In the genomic region with DNA sequence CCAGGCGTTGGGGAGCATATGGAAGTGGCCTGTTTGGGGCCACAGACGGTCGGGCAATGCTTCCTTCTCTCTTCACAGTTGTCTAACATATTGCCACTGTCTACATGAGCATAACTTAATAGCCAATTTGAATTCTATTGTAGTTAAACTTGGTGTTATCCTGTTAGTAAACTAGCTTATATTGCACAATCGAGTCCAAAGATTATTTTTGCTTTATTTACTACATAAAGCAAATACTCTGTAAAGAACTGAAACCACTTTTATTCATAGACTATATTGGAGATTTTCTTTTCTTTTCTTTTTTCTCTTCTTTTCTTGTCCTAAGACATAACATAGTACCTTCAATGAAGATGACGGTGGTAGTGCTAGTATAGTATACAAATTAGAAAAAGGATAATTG, we compare ENCODE assay signal across 19 cellular contexts.
DNase-seq lines count a peak whose midpoint lies in the region; ATAC-seq, FAIRE-seq and TF ChIP-seq lines count a peak whose summit lies in the region.
"Had no signal": no experiment of that assay in that cellular context is flagged by ENCODE, and none has a peak within 500 bp of the region (broad histone marks: within the 10 kb centered on the region; RNA-seq: fewer than 3 reads in every experiment).

No MANE protein-coding gene starts in this region.

- WGBS in K562 (ENCODE audit: insufficient coverage, low coverage, missing lambda C conversion rate), result 0% methylated on average over 5 of the region's 5 CpGs
- 58% methylated on average over 5 of the region's 5 CpGs for WGBS in liver

- POLR2A ChIA-PET in K562 (lab: Yijun Ruan, JAX), result no interaction called here

- TF ChIP-seq CTCF in K562 (IDR thresholded peaks at IDR 0.05 in 2 of 3, conservative IDR thresholded peaks at IDR 0.05 in 1 of 3; ENCODE audit: insufficient read depth in 2 of 3, low read depth in 1 of 3, low read length in 3 of 3) (no peak), liver (IDR thresholded peaks at IDR 0.05; ENCODE audit: low read depth, low read length, missing input control) (no peak)

- ATAC-seq in K562, result no peak
- ATAC-seq: CD8-positive, alpha-beta T cell; GM12878 had no signal

- H3K79me2 ChIP-seq in K562 (ENCODE audit: control insufficient read depth, insufficient read depth, low read length), result no peaks in the 10 kb centered on the region

- H3K9me3 ChIP-seq in K562 (replicated peaks; ENCODE audit: control insufficient read depth, insufficient read depth, low read depth, low read length), result no peaks in the 10 kb centered on the region
- H3K9me3 ChIP-seq in liver (ENCODE audit: control insufficient read depth in 4 of 4, low read length in 3 of 4), result peaks cover 0 to 6% (median 2%) of the 10 kb centered on the region in 4 donors

- in situ Hi-C loops in K562 (cut with MboI), result no loop called here

- DNase-seq in NCI-H2171 treated with DMSO at 0.1 percent for 48 hours (lab: John Stamatoyannopoulos, UW) (peak; percentile 32), NCI-H2171 (lab: John Stamatoyannopoulos, UW) (no peak), Ammon's horn (ENCODE audit: low spot score) (peak; percentile 24), K562 (ENCODE audit: extremely low read depth in 1 of 4, low spot score in 3 of 4) (no peak), H7 (no peak), COLO829 (ENCODE audit: low spot score) (no peak), COLO668 (lab: John Stamatoyannopoulos, UW; ENCODE audit: unreplicated experiment) (no peak)
- DNase-seq: 8988T; CD8-positive, alpha-beta T cell; DMS53; DND-41; EL; GOT3; H9; KG1 had no signal

- H3K9me1 ChIP-seq in K562 (ENCODE audit: control insufficient read depth, insufficient read depth, low read length), result no peaks in the 10 kb centered on the region

- H4K20me1 ChIP-seq in K562 (replicated peaks; ENCODE audit: control insufficient read depth, insufficient read depth, low read length), result no peaks in the 10 kb centered on the region
- H4K20me1 ChIP-seq: BLaER1 treated with 17β-estradiol and CSF1 and Interleukin-3, amounts not matched to agents 10 nM and 100 nM had no signal

- H3K36me3 ChIP-seq in K562 (ENCODE audit: control insufficient read depth, insufficient read depth, low read length), result no peaks in the 10 kb centered on the region
- no peaks in the 10 kb centered on the region for H3K36me3 ChIP-seq in liver (ENCODE audit: control insufficient read depth in 4 of 4, insufficient read depth in 3 of 4, low read depth in 1 of 4, low read length in 3 of 4)
- H3K36me3 ChIP-seq in H7 (replicated peaks; ENCODE audit: control insufficient read depth, insufficient read depth, low read length), result no peaks in the 10 kb centered on the region
- H3K36me3 ChIP-seq: BLaER1 treated with 17β-estradiol and CSF1 and Interleukin-3, amounts not matched to agents 10 nM and 100 nM had no signal

- no peak overlapping the region for H3K4me3 ChIP-seq in K562
- no peak overlapping the region for H3K4me3 ChIP-seq in liver (ENCODE audit: low read depth in 1 of 3, low read length in 3 of 3)
- no peak overlapping the region for H3K4me3 ChIP-seq in H7 (ENCODE audit: insufficient read depth, low read depth, low read length)
- H3K4me3 ChIP-seq: BLaER1 treated with 17β-estradiol and CSF1 and Interleukin-3, amounts not matched to agents 10 nM and 100 nM; GM12878 had no signal

- CTCF ChIA-PET in K562 (lab: Yijun Ruan, JAX; ENCODE audit: low intra/inter-chr PET ratio), result no interaction called here

- no peak for TF ChIP-seq EP300 in K562 (IDR thresholded peaks at IDR 0.05; ENCODE audit: low read length)

- H3K4me2 ChIP-seq in K562 (ENCODE audit: insufficient read depth, low read length), result no peak overlapping the region
- H3K4me2 ChIP-seq: BLaER1 treated with 17β-estradiol and CSF1 and Interleukin-3, amounts not matched to agents 10 nM and 100 nM had no signal

- H2AFZ ChIP-seq in K562 (ENCODE audit: low read depth, low read length), result no peak overlapping the region

- TF ChIP-seq POLR2A in K562 (conservative IDR thresholded peaks at IDR 0.05), result no peak

- BruUV-seq in K562 (replicated peaks; lab: Mats Ljungman, UMichigan), result no TSS peak

- H3K9ac ChIP-seq in K562 (ENCODE audit: insufficient read depth in 1 of 2, low read depth in 2 of 2, low read length in 2 of 2) (no peak overlapping the region), liver (ENCODE audit: low read depth in 1 of 2, low read length in 2 of 2) (no peak overlapping the region)
- H3K9ac ChIP-seq: BLaER1 treated with 17β-estradiol and CSF1 and Interleukin-3, amounts not matched to agents 10 nM and 100 nM had no signal

- no peak for FAIRE-seq in K562 (lab: Jason Lieb, UNC)
- FAIRE-seq: GM12878 had no signal

- intact Hi-C loops in K562 (cut with micrococcal nuclease), result no loop called here

- H3K4me1 ChIP-seq in K562 (replicated peaks in 1 of 2; ENCODE audit: control insufficient read depth in 2 of 2, insufficient read depth in 2 of 2, low read length in 2 of 2), result no peaks in the 10 kb centered on the region
- H3K4me1 ChIP-seq in liver (ENCODE audit: control insufficient read depth in 4 of 4, insufficient read depth in 4 of 4, low read length in 3 of 4), result peaks cover 0 to 16% (median 10%) of the 10 kb centered on the region in 4 donors
- H3K4me1 ChIP-seq: BLaER1 treated with 17β-estradiol and CSF1 and Interleukin-3, amounts not matched to agents 10 nM and 100 nM had no signal

- no peak overlapping the region for H3K27ac ChIP-seq in K562 (ENCODE audit: extremely low read depth, low read depth, low read length)
- peak overlapping the region in 1 of 2 donors; percentile 12 for H3K27ac ChIP-seq in liver (ENCODE audit: low read depth in 1 of 2, low read length in 2 of 2)
- H3K27ac ChIP-seq: BLaER1 treated with 17β-estradiol and CSF1 and Interleukin-3, amounts not matched to agents 10 nM and 100 nM; HL-60 had no signal

- H3K27me3 ChIP-seq in K562 (ENCODE audit: control insufficient read depth in 2 of 2, insufficient read depth in 2 of 2, low read length in 2 of 2), result peaks cover 0 to 4% of the 10 kb centered on the region in 2 experiments; a peak in 2 of 5 replicates
- H3K27me3 ChIP-seq in liver (ENCODE audit: control insufficient read depth in 4 of 4, insufficient read depth in 4 of 4, low read length in 3 of 4), result no peaks in the 10 kb centered on the region
- H3K27me3 ChIP-seq in H7 (ENCODE audit: control insufficient read depth, insufficient read depth, low read length), result no peaks in the 10 kb centered on the region
- H3K27me3 ChIP-seq: BLaER1 treated with 17β-estradiol and CSF1 and Interleukin-3, amounts not matched to agents 10 nM and 100 nM had no signal

- no peak for TF ChIP-seq RAD21 in K562 (CRISPR knock-in tag; conservative IDR thresholded peaks at IDR 0.05 in 1 of 2, IDR thresholded peaks at IDR 0.05 in 1 of 2)
- peak; percentile 5 to 19 for TF ChIP-seq RAD21 in liver (IDR thresholded peaks at IDR 0.05)

TF ChIP-seq in K562, 482 proteins besides CTCF, POLR2A, EP300 and RAD21 (continues in another document):
- peak; percentile 67 for TF ChIP-seq CEBPB (tag; IDR thresholded peaks at IDR 0.05)

TF ChIP-seq in liver, 16 proteins besides CTCF, POLR2A, EP300 and RAD21 (continues in another document):
- TF ChIP-seq FOXA2 (IDR thresholded peaks at IDR 0.05), result peak; percentile 44
- TF ChIP-seq HNF4G (IDR thresholded peaks at IDR 0.05), result peak; percentile 23
- TF ChIP-seq NR2F2 (IDR thresholded peaks at IDR 0.05), result no peak
- TF ChIP-seq FOXA1 (IDR thresholded peaks at IDR 0.05), result no peak
- no peak for TF ChIP-seq ZBTB33 (IDR thresholded peaks at IDR 0.05)
- peak; percentile 59 for TF ChIP-seq SP1 (IDR thresholded peaks at IDR 0.05)
- no peak for TF ChIP-seq YY1 (IDR thresholded peaks at IDR 0.05)
- TF ChIP-seq EGR1 (IDR thresholded peaks at IDR 0.05; ENCODE audit: low read depth in 2 of 2), result no peak
- TF ChIP-seq MAX (IDR thresholded peaks at IDR 0.05), result no peak
- TF ChIP-seq HNF4A (conservative IDR thresholded peaks at IDR 0.05), result peak; percentile 78 to 83
- no peak for TF ChIP-seq RXRA (IDR thresholded peaks at IDR 0.05)
- TF ChIP-seq TAF1 (conservative IDR thresholded peaks at IDR 0.05), result no peak
- TF ChIP-seq, protein P1, sequence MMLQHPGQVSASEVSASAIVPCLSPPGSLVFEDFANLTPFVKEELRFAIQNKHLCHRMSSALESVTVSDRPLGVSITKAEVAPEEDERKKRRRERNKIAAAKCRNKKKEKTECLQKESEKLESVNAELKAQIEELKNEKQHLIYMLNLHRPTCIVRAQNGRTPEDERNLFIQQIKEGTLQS (IDR thresholded peaks at IDR 0.05), result no peak

Comparison
In these comparisons a context has a peak if more than half of its experiments do, and no peak if none do; other contexts are left out.
1. DNase-seq: peak in NCI-H2171 treated with DMSO at 0.1 percent for 48 hours (single experiment) and Ammon's horn (single experiment); none in NCI-H2171 (single experiment), K562 (0 of 4), H7 (single experiment), COLO829 (single experiment) and COLO668 (single experiment).